In the genomic region with DNA sequence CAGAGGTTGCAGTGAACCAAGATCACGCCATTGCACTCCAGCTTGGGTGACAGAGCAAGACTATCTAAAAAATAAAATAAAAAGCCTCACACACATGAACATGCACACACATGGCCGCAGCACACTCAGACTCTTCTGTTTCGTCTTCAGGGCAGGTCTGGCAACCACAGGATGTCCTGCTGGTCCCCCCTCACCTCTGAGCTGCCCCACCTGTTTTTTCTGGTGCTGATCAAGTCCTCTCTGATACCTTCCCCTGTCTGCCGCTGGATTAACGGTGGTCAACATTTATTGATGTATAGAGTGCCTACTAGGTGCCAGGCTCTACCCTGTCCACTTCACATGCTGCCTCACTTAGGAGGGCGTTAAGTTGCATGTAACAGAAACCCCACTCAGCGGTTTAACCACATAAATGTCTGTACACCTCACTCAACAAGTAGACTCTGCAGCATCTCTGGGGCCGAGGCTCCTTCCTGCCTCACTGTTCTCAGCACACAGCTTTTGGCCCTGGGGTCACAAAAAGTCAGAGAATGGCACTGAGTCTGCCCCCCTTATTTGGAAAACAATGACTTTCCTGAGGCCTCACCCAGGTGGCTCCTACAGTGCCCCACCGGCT, we compare ENCODE assay signal across 1 cellular context.
TF ChIP-seq lines count a peak whose summit lies in the region.

No MANE protein-coding gene starts in this region.

TF ChIP-seq in A549, 52 proteins besides CTCF, POLR2A, EP300 and RAD21:
- TF ChIP-seq SREBF2 (IDR thresholded peaks at IDR 0.05) (no peak), CBX8 (IDR thresholded peaks at IDR 0.05) (no peak), FOSB (CRISPR knock-in tag; IDR thresholded peaks at IDR 0.05) (no peak), RCOR1 (IDR thresholded peaks at IDR 0.05; ENCODE audit: low read depth, low read length) (no peak), HOXB13 (CRISPR knock-in tag; IDR thresholded peaks at IDR 0.05; ENCODE audit: low read depth) (no peak), HOXA7 (CRISPR knock-in tag; IDR thresholded peaks at IDR 0.05) (no peak), SMC3 (IDR thresholded peaks at IDR 0.05) (no peak), TFCP2L1 (CRISPR knock-in tag; IDR thresholded peaks at IDR 0.05) (no peak)
TF ChIP-seq in A549: peak in this region for 0.
